8 cellular contexts compared by ENCODE assay signal in genomic region chr1:8025671-8026144, GRCh38. TPM values are rescaled to one million over a fixed set of nuclear protein-coding genes. Genes with fewer than 3 reads are reported as not detected.
A peak's percentile ranks its signal among the peaks of the same experiment; 100 is the strongest.
DNase-seq lines count a peak whose midpoint lies in the region; TF ChIP-seq lines count a peak whose summit lies in the region.

No MANE protein-coding gene starts in this region.

- no peaks in the 10 kb centered on the region for H3K9me3 Mint-ChIP-seq in nephron progenitor cell

- no peaks in the 10 kb centered on the region for H3K9me3 ChIP-seq in HUES64 (ENCODE audit: insufficient read depth, low read depth, low read length)
- no peaks in the 10 kb centered on the region for H3K9me3 ChIP-seq in ectodermal cell (ENCODE audit: control insufficient read depth, low read length)

- H3K4me1 Mint-ChIP-seq in nephron progenitor cell, result peaks cover 67% of the 10 kb centered on the region

- TF ChIP-seq CTCF in nephron progenitor cell (IDR thresholded peaks at IDR 0.05), result no peak

- peak overlapping the region; percentile 87 for H3K4me3 ChIP-seq in HUES64 (ENCODE audit: low read length)
- peak overlapping the region; percentile 84 for H3K4me3 ChIP-seq in ectodermal cell (ENCODE audit: insufficient read depth, low read depth, low read length)

- H3K27ac Mint-ChIP-seq in nephron progenitor cell, result peak overlapping the region; percentile 30

- DNase-seq in stimulated activated CD4-positive, alpha-beta T cell treated with anti-CD3 and anti-CD28 coated beads, Interleukin-12 subunit alpha, Interleukin-12 subunit beta, amount 100 ng/mL, for 4 hours, result peak; percentile 10
- DNase-seq in stimulated activated CD4-positive, alpha-beta T cell treated with anti-CD3 and anti-CD28 coated beads, Interleukin-4, amount 100 ng/mL, for 24 hours, result no peak
- DNase-seq in nephron progenitor cell (no peak), NCI-H1436 (lab: John Stamatoyannopoulos, UW) (no peak), GF-D8 (lab: John Stamatoyannopoulos, UW) (no peak), NOMO-1 treated with dmso at 0.1 percent for 144 hours (lab: John Stamatoyannopoulos, UW; ENCODE audit: unreplicated experiment) (no peak)

- H3K36me3 ChIP-seq in HUES64 (ENCODE audit: insufficient read depth, low read length) (no peaks in the 10 kb centered on the region), ectodermal cell (ENCODE audit: control insufficient read depth, insufficient read depth, low read length) (no peaks in the 10 kb centered on the region)

- peak overlapping the region; percentile 67 for H3K9ac ChIP-seq in HUES64 (ENCODE audit: low read depth, low read length)

- WGBS in HUES64, result under 1% methylated on average over 69 of the region's 69 CpGs
- WGBS in ectodermal cell, 2 experiments, result 0% methylated on average over 69 of the region's 69 CpGs

- no peaks in the 10 kb centered on the region for H3K36me3 Mint-ChIP-seq in nephron progenitor cell (ENCODE audit: low read depth)

- H3K27me3 ChIP-seq in HUES64 (ENCODE audit: insufficient read depth, low read length) (peaks cover 10% of the 10 kb centered on the region), ectodermal cell (ENCODE audit: control insufficient read depth, insufficient read depth, low read length, poor library complexity, severe bottlenecking) (peaks cover 20% of the 10 kb centered on the region)

- H3K27me3 Mint-ChIP-seq in nephron progenitor cell (ENCODE audit: low read depth, poor library complexity), result peaks cover 10% of the 10 kb centered on the region

- H3K4me1 ChIP-seq in HUES64 (ENCODE audit: insufficient read depth, low read length) (peaks cover 62% of the 10 kb centered on the region), ectodermal cell (ENCODE audit: control insufficient read depth, insufficient read depth, low read length) (peaks cover 44% of the 10 kb centered on the region)

- no peak overlapping the region for H3K27ac ChIP-seq in HUES64 (ENCODE audit: low read depth, low read length)
- peak overlapping the region; percentile 64 for H3K27ac ChIP-seq in ectodermal cell (ENCODE audit: insufficient read depth, low read depth, low read length, poor library complexity, severe bottlenecking)

- peak overlapping the region; percentile 92 for H3K4me3 Mint-ChIP-seq in nephron progenitor cell

RNA-seq across cellular contexts. Expression of gene ERRFI1, which starts 0.4 kb away (rescaled TPM):
- polyA plus RNA-seq in HUES64 (2013, experiment 1 of 2), result 31.2 TPM
- 30.6 TPM for polyA plus RNA-seq in HUES64 (2013, experiment 2 of 2)
- 28.0 TPM for polyA plus RNA-seq in ectodermal cell (2013, experiment 1 of 4)
- 33.5 TPM for polyA plus RNA-seq in ectodermal cell (2013, experiment 2 of 4)
- 25.7 TPM for polyA plus RNA-seq in ectodermal cell (2013, experiment 3 of 4)
- polyA plus RNA-seq in ectodermal cell (2013, experiment 4 of 4), result 29.3 TPM
